ENCODE assay signal across 8 cellular contexts in genomic region chr7:67377939-67378862, GRCh38.
DNase-seq lines count a peak whose midpoint lies in the region; ATAC-seq and TF ChIP-seq lines count a peak whose summit lies in the region.

No MANE protein-coding gene starts in this region.

- TF ChIP-seq RAD21 in IMR-90 (IDR thresholded peaks at IDR 0.05; ENCODE audit: low read length): peak; percentile 60

- DNase-seq in DMS114 treated with DMSO at 0.1 percent for 48 hours (lab: John Stamatoyannopoulos, UW; ENCODE audit: unreplicated experiment) (peak; percentile 72), IMR-90 (peak; percentile 61), OCI-LY7 (ENCODE audit: low spot score) (peak; percentile 73), fibroblast of the aortic adventitia (ENCODE audit: low read depth) (peak; percentile 61), neuronal stem cell (ENCODE audit: low spot score) (peak; percentile 75), testis (peak; percentile 88)
- DNase-seq in activated T-cell treated with anti-CD3 and anti-CD28 coated beads, Interleukin-2, amount 50 U/mL, for 4 hours: peak; percentile 39

- H3K79me1 ChIP-seq in IMR-90 (ENCODE audit: low read depth in 1 of 2, low read length in 2 of 2) (no peaks in the 10 kb centered on the region), neuronal stem cell (ENCODE audit: low read depth, low read length) (no peaks in the 10 kb centered on the region)

- H3K27me3 ChIP-seq in IMR-90 (ENCODE audit: control insufficient read depth, insufficient read depth, low read length): no peaks in the 10 kb centered on the region
- no peaks in the 10 kb centered on the region for H3K27me3 ChIP-seq in neuronal stem cell (ENCODE audit: control insufficient read depth in 3 of 3, insufficient read depth in 3 of 3, low read depth in 1 of 3, low read length in 3 of 3)
- H3K27me3 ChIP-seq in testis: no peaks in the 10 kb centered on the region

- peaks cover 14% of the 10 kb centered on the region for H3K27me3 Mint-ChIP-seq in activated T-cell treated with anti-CD3 and anti-CD28 coated beads, Interleukin-2, amount 50 U/mL, for 4 hours (ENCODE audit: low read depth)

- no peak overlapping the region for H3K27ac ChIP-seq in IMR-90 (ENCODE audit: insufficient read depth, low read length)
- H3K27ac ChIP-seq in OCI-LY7 (ENCODE audit: low read depth, low read length, poor library complexity, severe bottlenecking): no peak overlapping the region
- no peak overlapping the region for H3K27ac ChIP-seq in neuronal stem cell (replicated peaks; ENCODE audit: low read length)
- no peak overlapping the region for H3K27ac ChIP-seq in testis

- CTCF ChIA-PET in IMR-90 (lab: Yijun Ruan, JAX) (no interaction called here), OCI-LY7 (lab: Charles Lee; ENCODE audit: unreplicated experiment) (no interaction called here)

- H3K18ac ChIP-seq in IMR-90 (ENCODE audit: low read depth, low read length): no peak overlapping the region
- peak overlapping the region; percentile 86 for H3K18ac ChIP-seq in neuronal stem cell (ENCODE audit: low read length)

- H3K9me3 ChIP-seq in IMR-90 (ENCODE audit: control insufficient read depth, insufficient read depth, low read length): no peaks in the 10 kb centered on the region
- no peaks in the 10 kb centered on the region for H3K9me3 ChIP-seq in OCI-LY7 (ENCODE audit: low read length)
- H3K9me3 ChIP-seq in neuronal stem cell (replicated peaks in 1 of 2; ENCODE audit: control insufficient read depth in 2 of 2, insufficient read depth in 1 of 2, low read depth in 1 of 2, low read length in 2 of 2): peaks cover 0 to 4% of the 10 kb centered on the region in 2 donors
- H3K9me3 ChIP-seq in testis: no peaks in the 10 kb centered on the region

- H3K79me2 ChIP-seq in OCI-LY7 (ENCODE audit: insufficient read depth, low read depth, low read length): no peaks in the 10 kb centered on the region

- TF ChIP-seq POLR2A in IMR-90 (IDR thresholded peaks at IDR 0.05; ENCODE audit: low read depth, low read length) (no peak), testis (IDR thresholded peaks at IDR 0.05) (no peak)

- H3K9me2 ChIP-seq in OCI-LY7 (ENCODE audit: insufficient read depth, low read length): no peaks in the 10 kb centered on the region

- H2BK15ac ChIP-seq in IMR-90 (ENCODE audit: low read depth, low read length): no peak overlapping the region
- peak overlapping the region; percentile 72 for H2BK15ac ChIP-seq in neuronal stem cell (ENCODE audit: low read length)

- H3K9ac ChIP-seq in IMR-90 (ENCODE audit: low read depth, low read length): no peak overlapping the region
- no peak overlapping the region for H3K9ac ChIP-seq in neuronal stem cell (ENCODE audit: low read depth, low read length, poor library complexity)

- no peak overlapping the region for H2BK120ac ChIP-seq in IMR-90 (ENCODE audit: low read depth, low read length)
- no peak overlapping the region for H2BK120ac ChIP-seq in neuronal stem cell (ENCODE audit: low read depth, low read length)

- H2BK5ac ChIP-seq in IMR-90 (ENCODE audit: low read depth, low read length, poor library complexity, severe bottlenecking) (no peak overlapping the region), neuronal stem cell (ENCODE audit: low read length) (peak overlapping the region; percentile 89)

- no peak overlapping the region for H2BK20ac ChIP-seq in IMR-90 (ENCODE audit: low read depth, low read length)

- H3K4me1 Mint-ChIP-seq in activated T-cell treated with anti-CD3 and anti-CD28 coated beads, Interleukin-2, amount 50 U/mL, for 4 hours (ENCODE audit: low read depth): no peaks in the 10 kb centered on the region

- TF ChIP-seq CTCF in IMR-90 (conservative IDR thresholded peaks at IDR 0.05; ENCODE audit: low read depth, low read length): peak; percentile 63
- peak; percentile 84 for TF ChIP-seq CTCF in OCI-LY7 (conservative IDR thresholded peaks at IDR 0.05; ENCODE audit: low read length)
- peak; percentile 80 for TF ChIP-seq CTCF in fibroblast of the aortic adventitia (IDR thresholded peaks at IDR 0.05; ENCODE audit: insufficient read depth, low read length)
- peak; percentile 75 to 82 (median 75) for TF ChIP-seq CTCF in testis (IDR thresholded peaks at IDR 0.05)

- dilution Hi-C loops in IMR-90 (cut with HindIII; ENCODE audit: low sequenced_read_pairs, unreplicated experiment): no loop called here

- no peak overlapping the region for H2AK9ac ChIP-seq in IMR-90 (replicated peaks; ENCODE audit: low read depth, low read length, poor library complexity)

- H3K23ac ChIP-seq in IMR-90 (ENCODE audit: low read depth, low read length): no peak overlapping the region
- no peak overlapping the region for H3K23ac ChIP-seq in neuronal stem cell (ENCODE audit: low read depth, low read length, poor library complexity)

- no peaks in the 10 kb centered on the region for H3K4me1 ChIP-seq in IMR-90 (ENCODE audit: control insufficient read depth, insufficient read depth, low read length)
- H3K4me1 ChIP-seq in OCI-LY7 (ENCODE audit: insufficient read depth, low read length, poor library complexity, severe bottlenecking): no peaks in the 10 kb centered on the region
- peaks cover 0 to 2% of the 10 kb centered on the region in 2 donors for H3K4me1 ChIP-seq in neuronal stem cell (ENCODE audit: control insufficient read depth in 2 of 2, insufficient read depth in 1 of 2, low read depth in 1 of 2, low read length in 2 of 2)
- peaks cover 8% of the 10 kb centered on the region for H3K4me1 ChIP-seq in testis

- BruUV-seq in IMR-90 (replicated peaks; lab: Mats Ljungman, UMichigan) (no TSS peak), OCI-LY7 (replicated peaks; lab: Mats Ljungman, UMichigan) (no TSS peak)

- H3K36me3 ChIP-seq in IMR-90 (ENCODE audit: control insufficient read depth, insufficient read depth, low read length) (no peaks in the 10 kb centered on the region), OCI-LY7 (ENCODE audit: insufficient read depth, low read length) (no peaks in the 10 kb centered on the region), neuronal stem cell (replicated peaks in 1 of 2; ENCODE audit: control insufficient read depth in 2 of 2, insufficient read depth in 2 of 2, low read length in 2 of 2) (peaks cover 0 to 3% of the 10 kb centered on the region in 2 donors), testis (ENCODE audit: low read depth, missing control alignments) (no peaks in the 10 kb centered on the region)

- no peak overlapping the region for H4K8ac ChIP-seq in IMR-90 (ENCODE audit: low read depth in 2 of 2, low read length in 2 of 2)
- H4K8ac ChIP-seq in neuronal stem cell (ENCODE audit: low read depth, low read length): no peak overlapping the region

- H2BK12ac ChIP-seq in neuronal stem cell (ENCODE audit: low read length): no peak overlapping the region

- H3K4me3 ChIP-seq in IMR-90 (ENCODE audit: insufficient read depth, low read depth, low read length) (no peak overlapping the region), OCI-LY7 (ENCODE audit: low read depth, low read length, poor library complexity, severe bottlenecking) (no peak overlapping the region), fibroblast of the aortic adventitia (ENCODE audit: low read depth, low read length) (no peak overlapping the region), neuronal stem cell (ENCODE audit: low read length in 2 of 2) (no peak overlapping the region), testis (no peak overlapping the region)

- H4K5ac ChIP-seq in IMR-90 (ENCODE audit: low read depth, low read length): no peak overlapping the region

- no peak overlapping the region for H3K4me2 ChIP-seq in IMR-90 (ENCODE audit: low read depth, low read length)
- no peak overlapping the region for H3K4me2 ChIP-seq in OCI-LY7 (ENCODE audit: low read length)
- H3K4me2 ChIP-seq in neuronal stem cell (ENCODE audit: insufficient read depth, low read length, poor library complexity, severe bottlenecking): no peak overlapping the region

- 5% methylated on average over 7 of the region's 16 CpGs; no CpG with 5 or more reads in 1 of the 2 experiments for WGBS in IMR-90 (ENCODE audit: extremely low coverage in 2 of 2, insufficient read length in 1 of 2), 2 experiments
- WGBS in neuronal stem cell (ENCODE audit: extremely low coverage in 2 of 2, insufficient read length in 2 of 2, insufficient replicate concordance in 1 of 2), 2 donors: no CpG with 5 or more reads among the region's 16 CpGs
- WGBS in testis, 2 donors: 30 to 31% methylated on average over 9 to 15 of the region's 16 CpGs

- in situ Hi-C loops in IMR-90 (cut with MboI; ENCODE audit: low sequenced_read_pairs): no loop called here

- no peak overlapping the region for H3K4me3 Mint-ChIP-seq in activated T-cell treated with anti-CD3 and anti-CD28 coated beads, Interleukin-2, amount 50 U/mL, for 4 hours

- H4K91ac ChIP-seq in IMR-90 (ENCODE audit: insufficient read depth, low read depth, low read length) (no peak overlapping the region), neuronal stem cell (ENCODE audit: low read depth, low read length, poor library complexity) (no peak overlapping the region)

- POLR2A ChIA-PET in IMR-90 (lab: Charles Lee; ENCODE audit: unreplicated experiment): no interaction called here
- POLR2A ChIA-PET in OCI-LY7 (lab: Charles Lee): interaction anchor here (0.6 to 0.7 kb wide), 2 partner anchors 260 to 1233 kb away, joined by 4 read pairs; no protein-coding TSS in a partner anchor

- H3K4ac ChIP-seq in IMR-90 (ENCODE audit: low read depth, low read length) (no peak overlapping the region), neuronal stem cell (ENCODE audit: low read length) (peak overlapping the region; percentile 15)

- H3K56ac ChIP-seq in IMR-90 (ENCODE audit: extremely low read depth, insufficient read depth, low read length): no peak overlapping the region

- H4K20me1 ChIP-seq in IMR-90 (ENCODE audit: insufficient read depth, low read length) (no peaks in the 10 kb centered on the region), OCI-LY7 (ENCODE audit: insufficient read depth, low read length) (no peaks in the 10 kb centered on the region)

- peak; percentile 88 for ATAC-seq in GM21515 (IDR thresholded peaks at IDR 0.05; ENCODE audit: unreplicated experiment)
- ATAC-seq in IMR-90 (ENCODE audit: low read depth): peak; percentile 99
- ATAC-seq in activated T-cell treated with anti-CD3 and anti-CD28 coated beads, Interleukin-2, amount 50 U/mL, for 4 hours: peak in 1 of 2 donors; percentile 69

- peaks cover 5% of the 10 kb centered on the region for H3K9me3 Mint-ChIP-seq in activated T-cell treated with anti-CD3 and anti-CD28 coated beads, Interleukin-2, amount 50 U/mL, for 4 hours

- H2AK5ac ChIP-seq in IMR-90 (ENCODE audit: low read depth, low read length) (no peak overlapping the region), neuronal stem cell (ENCODE audit: low read depth, low read length) (peak overlapping the region; percentile 94)

- H3K14ac ChIP-seq in IMR-90 (replicated peaks; ENCODE audit: low read depth, low read length): no peak overlapping the region
- no peak overlapping the region for H3K14ac ChIP-seq in neuronal stem cell (ENCODE audit: low read length)

- H3K9me1 ChIP-seq in IMR-90 (ENCODE audit: insufficient read depth, low read length): no peaks in the 10 kb centered on the region; the same call in 1 of the 2 replicates

- no peaks in the 10 kb centered on the region for H3K36me3 Mint-ChIP-seq in activated T-cell treated with anti-CD3 and anti-CD28 coated beads, Interleukin-2, amount 50 U/mL, for 4 hours (ENCODE audit: insufficient read depth)

- H2AFZ ChIP-seq in IMR-90 (replicated peaks; ENCODE audit: low read length, poor library complexity): peak overlapping the region; percentile 33
- no peak overlapping the region for H2AFZ ChIP-seq in OCI-LY7 (ENCODE audit: low read length)
- H2AFZ ChIP-seq in neuronal stem cell (ENCODE audit: low read length): no peak overlapping the region

- intact Hi-C loops in IMR-90 (cut with micrococcal nuclease): no loop called here
- intact Hi-C loops in OCI-LY7 (cut with micrococcal nuclease; ENCODE audit: unreplicated experiment): loop anchor here (5.0 to 10.0 kb wide), 2 partner anchors 107 to 799 kb away; no protein-coding TSS in a partner anchor
- intact Hi-C loops in testis (cut with DNase I; ENCODE audit: low total_unique reads): no loop called here
